In genomic region chr18:50429207-50429948, GRCh38 we compare ENCODE assay signal across 8 cellular contexts. TPM values are rescaled to one million over a fixed set of nuclear protein-coding genes. Genes with fewer than 3 reads are reported as not detected.
DNase-seq lines count a peak whose midpoint lies in the region; ATAC-seq, FAIRE-seq and TF ChIP-seq lines count a peak whose summit lies in the region.

No MANE protein-coding gene starts in this region.

- ATAC-seq in heart right ventricle, result no peak
- ATAC-seq in left ventricle myocardium superior, result no peak
- 0 out of 3 replicates have a peak, but pooled peaks have one; percentile 19 for ATAC-seq in K562
- ATAC-seq in HG03108 (IDR thresholded peaks at IDR 0.05; ENCODE audit: unreplicated experiment), result no peak

- in situ Hi-C loops in K562 (cut with MboI), result no loop called here

- H3K79me2 ChIP-seq in K562 (ENCODE audit: control insufficient read depth, insufficient read depth, low read length), result no peaks in the 10 kb centered on the region

- H3K36me3 Mint-ChIP-seq in activated T-cell treated with anti-CD3 and anti-CD28 coated beads, Interleukin-2, amount 50 U/mL, for 24 hours (ENCODE audit: low read depth), result no peaks in the 10 kb centered on the region

- no peak overlapping the region for H3K4me3 Mint-ChIP-seq in activated T-cell treated with anti-CD3 and anti-CD28 coated beads, Interleukin-2, amount 50 U/mL, for 24 hours

- no peak for TF ChIP-seq POLR2A in K562 (conservative IDR thresholded peaks at IDR 0.05)

- no peak for DNase-seq in heart right ventricle
- no peak for DNase-seq in left ventricle myocardium superior
- peak; percentile 33 for DNase-seq in NCI-H1694 (lab: John Stamatoyannopoulos, UW)
- peak; percentile 14 to 45 (median 19) for DNase-seq in K562 (ENCODE audit: extremely low read depth in 1 of 4, low spot score in 3 of 4)
- DNase-seq in lung microvascular endothelial cell (ENCODE audit: low read depth in 2 of 2), result peak; percentile 18 to 23
- DNase-seq in activated T-cell treated with anti-CD3 and anti-CD28 coated beads, Interleukin-2, amount 50 U/mL, for 24 hours, result no peak
- DNase-seq in epidermal melanocyte (ENCODE audit: insufficient read length, low spot score), result no peak

- WGBS in heart right ventricle, 2 donors, result 34% methylated on average over 5 of the region's 5 CpGs
- WGBS in K562 (ENCODE audit: insufficient coverage, low coverage, missing lambda C conversion rate), result 25% methylated on average over 4 of the region's 5 CpGs

- H3K36me3 ChIP-seq in heart right ventricle, result no peaks in the 10 kb centered on the region
- H3K36me3 ChIP-seq in K562 (ENCODE audit: control insufficient read depth, insufficient read depth, low read length), result no peaks in the 10 kb centered on the region

- H3K4me1 Mint-ChIP-seq in activated T-cell treated with anti-CD3 and anti-CD28 coated beads, Interleukin-2, amount 50 U/mL, for 24 hours (ENCODE audit: low read depth), result no peaks in the 10 kb centered on the region

- no peaks in the 10 kb centered on the region for H4K20me1 ChIP-seq in K562 (replicated peaks; ENCODE audit: control insufficient read depth, insufficient read depth, low read length)

- no peaks in the 10 kb centered on the region for H3K9me1 ChIP-seq in K562 (ENCODE audit: control insufficient read depth, insufficient read depth, low read length)

- H3K27ac ChIP-seq in heart right ventricle (no peak overlapping the region), K562 (ENCODE audit: extremely low read depth, low read depth, low read length) (no peak overlapping the region)

- peaks cover 0 to 5% (median 0%) of the 10 kb centered on the region in 9 donors for H3K4me1 ChIP-seq in heart right ventricle
- peaks cover 0 to 16% of the 10 kb centered on the region in 2 experiments; a peak in 3 of 5 replicates for H3K4me1 ChIP-seq in K562 (replicated peaks in 1 of 2; ENCODE audit: control insufficient read depth in 2 of 2, insufficient read depth in 2 of 2, low read length in 2 of 2)

- no TSS peak for BruUV-seq in K562 (replicated peaks; lab: Mats Ljungman, UMichigan)

- H3K4me2 ChIP-seq in K562 (ENCODE audit: insufficient read depth, low read length), result no peak overlapping the region

- intact Hi-C loops in heart right ventricle (cut with DNase I), result loop anchor here in 1 of 10 donors (10.0 kb wide), 1 partner anchor 215 kb away; no protein-coding TSS in a partner anchor
- intact Hi-C loops in left ventricle myocardium superior (cut with micrococcal nuclease), result no loop called here
- intact Hi-C loops in K562 (cut with micrococcal nuclease), result loop anchor here (5.0 kb wide), 3 partner anchors 72 to 567 kb away; partner anchors contain the start of gene CXXC1

- no peak overlapping the region for H2AFZ ChIP-seq in K562 (ENCODE audit: low read depth, low read length)

- H3K4me3 ChIP-seq in heart right ventricle (no peak overlapping the region), K562 (no peak overlapping the region)

- TF ChIP-seq EP300 in K562 (IDR thresholded peaks at IDR 0.05; ENCODE audit: low read length), result no peak

- H3K27me3 ChIP-seq in heart right ventricle (no peaks in the 10 kb centered on the region), K562 (ENCODE audit: control insufficient read depth in 2 of 2, insufficient read depth in 2 of 2, low read length in 2 of 2) (no peaks in the 10 kb centered on the region; a peak in 1 of 5 replicates)

- TF ChIP-seq CTCF in heart right ventricle (IDR thresholded peaks at IDR 0.05), result peak; percentile 15 to 64 (median 54)
- TF ChIP-seq CTCF in K562 (IDR thresholded peaks at IDR 0.05 in 2 of 3, conservative IDR thresholded peaks at IDR 0.05 in 1 of 3; ENCODE audit: insufficient read depth in 2 of 3, low read depth in 1 of 3, low read length in 3 of 3), result peak; percentile 11 to 50 (median 41); a peak in 5 of 6 replicates

- peaks cover 15% of the 10 kb centered on the region for H3K27me3 Mint-ChIP-seq in activated T-cell treated with anti-CD3 and anti-CD28 coated beads, Interleukin-2, amount 50 U/mL, for 24 hours

- CTCF ChIA-PET in K562 (lab: Yijun Ruan, JAX; ENCODE audit: low intra/inter-chr PET ratio), result interaction anchor here (0.6 kb wide), 1 partner anchor 565 kb away, joined by 3 read pairs; no protein-coding TSS in a partner anchor

- TF ChIP-seq RAD21 in K562 (CRISPR knock-in tag; conservative IDR thresholded peaks at IDR 0.05 in 1 of 2, IDR thresholded peaks at IDR 0.05 in 1 of 2), result peak; percentile 27 to 44; a peak in 1 of 4 replicates

- POLR2A ChIA-PET in K562 (lab: Yijun Ruan, JAX), result no interaction called here

- no peak overlapping the region for H3K9ac ChIP-seq in K562 (ENCODE audit: insufficient read depth in 1 of 2, low read depth in 2 of 2, low read length in 2 of 2)

- H3K9me3 Mint-ChIP-seq in activated T-cell treated with anti-CD3 and anti-CD28 coated beads, Interleukin-2, amount 50 U/mL, for 24 hours, result peaks cover 2% of the 10 kb centered on the region

- H3K9me3 ChIP-seq in heart right ventricle (peaks cover 0 to 20% (median 4%) of the 10 kb centered on the region in 11 donors), K562 (replicated peaks; ENCODE audit: control insufficient read depth, insufficient read depth, low read depth, low read length) (peaks cover 13% of the 10 kb centered on the region)

- FAIRE-seq in K562 (lab: Jason Lieb, UNC), result peak; percentile 54

- no peak overlapping the region for H3K27ac Mint-ChIP-seq in activated T-cell treated with anti-CD3 and anti-CD28 coated beads, Interleukin-2, amount 50 U/mL, for 24 hours

TF ChIP-seq in K562, 482 proteins besides CTCF, POLR2A, EP300 and RAD21 (continues in another document):
- TF ChIP-seq ZNF311 (CRISPR knock-in tag; IDR thresholded peaks at IDR 0.05) (0 out of 2 replicates have a peak, but pooled peaks have one; percentile 29), ATF2 (CRISPR knock-in tag; IDR thresholded peaks at IDR 0.05) (no peak), FIP1L1 (IDR thresholded peaks at IDR 0.05; ENCODE audit: low read depth, low read length, poor library complexity, severe bottlenecking) (no peak), NR2C1 (IDR thresholded peaks at IDR 0.05) (no peak), NR2C1 (tag; IDR thresholded peaks at IDR 0.05) (peak; percentile 47; the same call in 1 of the 2 replicates), ZNF75A (CRISPR knock-in tag; IDR thresholded peaks at IDR 0.05) (no peak), ZNF766 (CRISPR knock-in tag; conservative IDR thresholded peaks at IDR 0.05) (peak; percentile 41; the same call in 1 of the 2 replicates), ZNF395 (CRISPR knock-in tag; IDR thresholded peaks at IDR 0.05) (0 out of 2 replicates have a peak, but pooled peaks have one; percentile 52), MEF2D (tag; conservative IDR thresholded peaks at IDR 0.05; ENCODE audit: low read depth) (peak; percentile 78), MAX (CRISPR knock-in tag; IDR thresholded peaks at IDR 0.05) (no peak), CXXC5 (CRISPR knock-in tag; IDR thresholded peaks at IDR 0.05) (peak; percentile 34; the same call in 1 of the 2 replicates), ZNF384 (IDR thresholded peaks at IDR 0.05; ENCODE audit: low read depth, low read length) (peak; percentile 65; the same call in 1 of the 2 replicates)

RNA-seq across cellular contexts. Expression of gene SKA1, which starts 54.5 kb away (rescaled TPM):
- total RNA-seq in heart right ventricle (1 to 10 TPM in 1 of 10 donors, under 1 TPM in 9; 0.13 to 1.9 (median 0.33) TPM), left ventricle myocardium superior (0.20 TPM), K562 (2014; rRNA removed) (36.9 and 39.6 TPM in 2 replicates), K562 (2014; rRNA removed; fragmentation: Illumina TruSeq; extraction: Trizol) (54.6 and 55.8 TPM in 2 replicates), K562 (2015; rRNA removed; fragmentation: Illumina TruSeq; extraction: Trizol) (43.9 and 53.2 TPM in 2 replicates), K562 (2021) (38.1 and 41.2 TPM in 2 replicates), lung microvascular endothelial cell (1.4 and 4.6 TPM in 2 replicates)
- polyA plus RNA-seq in heart right ventricle (under 1 TPM; 0.12 to 0.29 TPM), K562 (2011; rRNA removed) (25.7 and 33.6 TPM in 2 replicates), K562 (2014; fragmentation: Illumina TruSeq; extraction: Trizol) (47.7 and 67.2 TPM in 2 replicates), K562 (2014; fragmentation: Nextera tagmentation; extraction: Ambion mirVana) (10 to 100 TPM; 27.8 to 42.6 TPM), K562 (2014; rRNA removed) (41.9 and 46.0 TPM in 2 replicates)
- total RNA-seq in K562 (2011; cell fraction: chromatin; rRNA removed; ENCODE audit: low replicate concordance), result 5.8 and 8.5 TPM in 2 replicates
- total RNA-seq in K562 (2011; cell fraction: nucleolus; rRNA removed), result 5.0 and 7.0 TPM in 2 replicates
- total RNA-seq in K562 (2011; cell fraction: nucleoplasm; rRNA removed), result 10.0 and 15.3 TPM in 2 replicates
- 18.3 and 21.5 TPM in 2 replicates for polyA plus RNA-seq in K562 (2011; cell fraction: cytosol; rRNA removed)
- 6.0 and 6.8 TPM in 2 replicates for polyA plus RNA-seq in K562 (2011; cell fraction: nucleus; rRNA removed)
- 24.3 and 33.4 TPM in 2 replicates for polyA plus RNA-seq in K562 (2012)
- 39.3 and 41.4 TPM in 2 replicates for polyA minus RNA-seq in K562 (2011; rRNA and poly(A)+ RNA removed)
- polyA minus RNA-seq in K562 (2011; cell fraction: cytosol; rRNA and poly(A)+ RNA removed), result 16.5 and 21.8 TPM in 2 replicates
- polyA minus RNA-seq in K562 (2011; cell fraction: nucleus; rRNA and poly(A)+ RNA removed), result 4.4 and 9.2 TPM in 2 replicates

Comparison
In these comparisons a context has a peak if more than half of its experiments do, and no peak if none do; other contexts are left out.
1. DNase-seq: peak in NCI-H1694 (single experiment), K562 (4 of 4) and lung microvascular endothelial cell (2 of 2); none in heart right ventricle (0 of 2), left ventricle myocardium superior (single experiment), activated T-cell treated with anti-CD3 and anti-CD28 coated beads, Interleukin-2, amount 50 U/mL, for 24 hours (single experiment) and epidermal melanocyte (single experiment).